Comparison of ENCODE assay signal across 10 cellular contexts in genomic region chr20:58895099-58895795, GRCh38. TPM values are rescaled to one million over a fixed set of nuclear protein-coding genes. Genes with fewer than 3 reads are reported as not detected.
DNase-seq lines count a peak whose midpoint lies in the region; ATAC-seq and TF ChIP-seq lines count a peak whose summit lies in the region.
"Had no signal": no experiment of that assay in that cellular context is flagged by ENCODE, and none has a peak within 500 bp of the region (broad histone marks: within the 10 kb centered on the region; RNA-seq: fewer than 3 reads in every experiment).

No MANE protein-coding gene starts in this region.

- H3K4me1 ChIP-seq in thyroid gland = peaks cover 58 to 67% of the 10 kb centered on the region in 2 donors

- H3K36me3 Mint-ChIP-seq in activated naive CD4-positive, alpha-beta T cell treated with anti-CD3 and anti-CD28 coated beads, Interleukin-2, amount 10 ng/mL, durations not matched to agents 7 days and 5 days = peaks cover 58% of the 10 kb centered on the region
- peaks cover 71% of the 10 kb centered on the region for H3K36me3 Mint-ChIP-seq in activated T-helper 2 cell treated with anti-CD3 and anti-CD28 coated beads, Interferon-gamma antibody, Interleukin-2, Interleukin-4, amounts not matched to agents 10 μg/mL and 5 μg/mL and 100 μg/mL, durations not matched to agents 14 hours and 24 hours and 36 hours (ENCODE audit: low read depth)

- intact Hi-C loops in activated T-helper 2 cell treated with anti-CD3 and anti-CD28 coated beads, Interferon-gamma antibody, Interleukin-2, Interleukin-4, amounts not matched to agents 10 μg/mL and 5 μg/mL and 100 μg/mL, durations not matched to agents 14 hours and 24 hours and 36 hours (cut with micrococcal nuclease) = loop anchor here (10.0 kb wide), 1 partner anchor 270 kb away; the partner anchor contains the start of gene ZNF831
- intact Hi-C loops in thyroid gland (cut with DNase I) (loop anchor here (10.0 kb wide), 1 partner anchor 110 kb away; the partner anchor contains the start of gene CTSZ), posterior cingulate gyrus (cut with DNase I) (no loop called here)

- TF ChIP-seq CTCF in thyroid gland (IDR thresholded peaks at IDR 0.05) = no peak

- CTCF ChIA-PET in activated naive CD4-positive, alpha-beta T cell treated with anti-CD3 and anti-CD28 coated beads, Interleukin-2, amount 10 ng/mL, durations not matched to agents 7 days and 5 days (lab: Charles Lee) = no interaction called here

- H3K27ac Mint-ChIP-seq in activated naive CD4-positive, alpha-beta T cell treated with anti-CD3 and anti-CD28 coated beads, Interleukin-2, amount 10 ng/mL, durations not matched to agents 7 days and 5 days = peak overlapping the region; percentile 83
- H3K27ac Mint-ChIP-seq in activated T-helper 2 cell treated with anti-CD3 and anti-CD28 coated beads, Interferon-gamma antibody, Interleukin-2, Interleukin-4, amounts not matched to agents 10 μg/mL and 5 μg/mL and 100 μg/mL, durations not matched to agents 14 hours and 24 hours and 36 hours = peak overlapping the region; percentile 45

- H3K4me1 Mint-ChIP-seq in activated naive CD4-positive, alpha-beta T cell treated with anti-CD3 and anti-CD28 coated beads, Interleukin-2, amount 10 ng/mL, durations not matched to agents 7 days and 5 days = peaks cover 58% of the 10 kb centered on the region
- peaks cover 46% of the 10 kb centered on the region for H3K4me1 Mint-ChIP-seq in activated T-helper 2 cell treated with anti-CD3 and anti-CD28 coated beads, Interferon-gamma antibody, Interleukin-2, Interleukin-4, amounts not matched to agents 10 μg/mL and 5 μg/mL and 100 μg/mL, durations not matched to agents 14 hours and 24 hours and 36 hours (ENCODE audit: low read depth)

- H3K4me3 ChIP-seq in iPS-18c (ENCODE audit: insufficient read depth, low read depth, low read length) (peak overlapping the region; percentile 26), thyroid gland (replicated peaks in 1 of 3) (peak overlapping the region in 2 of 3 donors; percentile 11 to 78)

- no peaks in the 10 kb centered on the region for H3K27me3 ChIP-seq in thyroid gland

- peak overlapping the region; percentile 80 for H3K4me3 Mint-ChIP-seq in activated naive CD4-positive, alpha-beta T cell treated with anti-CD3 and anti-CD28 coated beads, Interleukin-2, amount 10 ng/mL, durations not matched to agents 7 days and 5 days
- peak overlapping the region; percentile 61 for H3K4me3 Mint-ChIP-seq in activated T-helper 2 cell treated with anti-CD3 and anti-CD28 coated beads, Interferon-gamma antibody, Interleukin-2, Interleukin-4, amounts not matched to agents 10 μg/mL and 5 μg/mL and 100 μg/mL, durations not matched to agents 14 hours and 24 hours and 36 hours (ENCODE audit: low read depth)

- H3K9me3 ChIP-seq in iPS-18c (ENCODE audit: control insufficient read depth, insufficient read depth, low read length) (no peaks in the 10 kb centered on the region), thyroid gland (no peaks in the 10 kb centered on the region)
- H3K9me3 ChIP-seq: Caco-2 had no signal

- H3K36me3 ChIP-seq in thyroid gland = peaks cover 8 to 16% of the 10 kb centered on the region in 2 donors

- DNase-seq in activated naive CD4-positive, alpha-beta T cell treated with anti-CD3 and anti-CD28 coated beads, Interleukin-2, amount 10 ng/mL, durations not matched to agents 7 days and 5 days = no peak
- DNase-seq in activated naive CD4-positive, alpha-beta T cell (lab: John Stamatoyannopoulos, UW) = no peak
- DNase-seq in activated T-helper 2 cell treated with anti-CD3 and anti-CD28 coated beads, Interferon-gamma antibody, Interleukin-2, Interleukin-4, amounts not matched to agents 10 μg/mL and 5 μg/mL and 100 μg/mL, durations not matched to agents 14 hours and 24 hours and 36 hours (ENCODE audit: low spot score) = no peak
- no peak for DNase-seq in thyroid gland
- DNase-seq in GOT3 (lab: John Stamatoyannopoulos, UW) = no peak
- DNase-seq in posterior cingulate gyrus = no peak

- H3K9me3 Mint-ChIP-seq in activated naive CD4-positive, alpha-beta T cell treated with anti-CD3 and anti-CD28 coated beads, Interleukin-2, amount 10 ng/mL, durations not matched to agents 7 days and 5 days = no peaks in the 10 kb centered on the region
- no peaks in the 10 kb centered on the region for H3K9me3 Mint-ChIP-seq in activated T-helper 2 cell treated with anti-CD3 and anti-CD28 coated beads, Interferon-gamma antibody, Interleukin-2, Interleukin-4, amounts not matched to agents 10 μg/mL and 5 μg/mL and 100 μg/mL, durations not matched to agents 14 hours and 24 hours and 36 hours

- no peak for TF ChIP-seq POLR2A in thyroid gland (IDR thresholded peaks at IDR 0.05)

- peaks cover 5% of the 10 kb centered on the region for H3K27me3 Mint-ChIP-seq in activated naive CD4-positive, alpha-beta T cell treated with anti-CD3 and anti-CD28 coated beads, Interleukin-2, amount 10 ng/mL, durations not matched to agents 7 days and 5 days
- no peaks in the 10 kb centered on the region for H3K27me3 Mint-ChIP-seq in activated T-helper 2 cell treated with anti-CD3 and anti-CD28 coated beads, Interferon-gamma antibody, Interleukin-2, Interleukin-4, amounts not matched to agents 10 μg/mL and 5 μg/mL and 100 μg/mL, durations not matched to agents 14 hours and 24 hours and 36 hours (ENCODE audit: low read depth)

- no peak for ATAC-seq in HG02763 (IDR thresholded peaks at IDR 0.05; ENCODE audit: unreplicated experiment)
- ATAC-seq: right cardiac atrium had no signal

- 27 to 32% methylated on average over 6 of the region's 6 CpGs for WGBS in thyroid gland, 2 donors

- peak overlapping the region; percentile 99 to 100 (median 100) for H3K27ac ChIP-seq in thyroid gland

RNA-seq across cellular contexts. Expression of gene GNAS, which starts 42.7 kb away (rescaled TPM):
- 598 and 599 TPM in 2 replicates for total RNA-seq in activated T-helper 2 cell treated with anti-CD3 and anti-CD28 coated beads, Interferon-gamma antibody, Interleukin-2, Interleukin-4, amounts not matched to agents 10 μg/mL and 5 μg/mL and 100 μg/mL, durations not matched to agents 14 hours and 24 hours and 36 hours
- 1,000 to 10,000 TPM; 2,457 to 5,038 (median 3,494) TPM for total RNA-seq in thyroid gland

RNA-seq across cellular contexts. Expression of gene GNAS-AS1, which starts 44.5 kb away (rescaled TPM):
- 1.7 and 1.9 TPM in 2 replicates for total RNA-seq in activated T-helper 2 cell treated with anti-CD3 and anti-CD28 coated beads, Interferon-gamma antibody, Interleukin-2, Interleukin-4, amounts not matched to agents 10 μg/mL and 5 μg/mL and 100 μg/mL, durations not matched to agents 14 hours and 24 hours and 36 hours
- 1 to 10 TPM in 2 of 4 donors, under 1 TPM in 2; 0.42 to 1.9 (median 1.1) TPM for total RNA-seq in thyroid gland
